Comparison of ENCODE assay signal across 21 cellular contexts in genomic region chr5:5290674-5291334, GRCh38.
"Had no signal": no experiment of that assay in that cellular context is flagged by ENCODE, and none has a peak within 500 bp of the region (broad histone marks: within the 10 kb centered on the region; RNA-seq: fewer than 3 reads in every experiment).

No MANE protein-coding gene starts in this region.

- H3K4me3 Mint-ChIP-seq: activated CD8-positive, alpha-beta T cell treated with anti-CD3 and anti-CD28 coated beads, Interleukin-2, amount 10 ng/mL, durations not matched to agents 7 days and 5 days; activated naive CD8-positive, alpha-beta T cell; mesothelial cell of epicardium; natural killer cell; stimulated activated naive B cell treated with anti-CD40 and anti-IgM and Interleukin-4, amounts not matched to agents 10 μg/mL and 1 μg/mL and 100 μg/mL, for 72 hours; type B pancreatic cell had no signal

- H3K36me3 Mint-ChIP-seq: activated naive CD8-positive, alpha-beta T cell; natural killer cell; stimulated activated naive B cell treated with anti-CD40 and anti-IgM and Interleukin-4, amounts not matched to agents 10 μg/mL and 1 μg/mL and 100 μg/mL, for 72 hours had no signal

- H3K4me3 ChIP-seq: adrenal gland, ascending aorta, lower lobe of right lung, ovary had no signal

- H3K27ac ChIP-seq: adrenal gland, ascending aorta, lower lobe of right lung, ovary had no signal

- H3K27me3 ChIP-seq: adrenal gland, ascending aorta, ovary had no signal

- FAIRE-seq: colon, small intestine, TTC549 had no signal

- DNase-seq: activated CD4-positive, alpha-beta T cell treated with anti-CD3 and anti-CD28 coated beads for 1 hour; activated CD4-positive, alpha-beta T cell treated with anti-CD3 and anti-CD28 coated beads, Interleukin-2, amount 50 U/mL, for 1 hour; activated CD8-positive, alpha-beta T cell treated with anti-CD3 and anti-CD28 coated beads, Interleukin-2, amount 10 ng/mL, durations not matched to agents 7 days and 5 days; activated naive CD4-positive, alpha-beta T cell; activated T-cell treated with anti-CD3 and anti-CD28 coated beads, Interleukin-2, amount 50 U/mL, for 1 hour; central memory CD4-positive, alpha-beta T cell; effector memory CD4-positive, alpha-beta T cell; lower lobe of right lung; natural killer cell; small intestine; stimulated activated CD8-positive, alpha-beta memory T cell treated with anti-CD3 and anti-CD28 coated beads, Interleukin-4, amount 100 ng/mL, for 48 hours; stimulated activated naive B cell treated with anti-CD40 and anti-IgM and Interleukin-4, amounts not matched to agents 10 μg/mL and 1 μg/mL and 100 μg/mL, for 72 hours; T-helper 1 cell had no signal

- ATAC-seq: activated CD8-positive, alpha-beta T cell treated with anti-CD3 and anti-CD28 coated beads, Interleukin-2, amount 10 ng/mL, durations not matched to agents 7 days and 5 days; lower lobe of right lung; natural killer cell; stimulated activated naive B cell treated with anti-CD40 and anti-IgM and Interleukin-4, amounts not matched to agents 10 μg/mL and 1 μg/mL and 100 μg/mL, for 72 hours had no signal

- H3K27ac Mint-ChIP-seq: activated CD8-positive, alpha-beta T cell treated with anti-CD3 and anti-CD28 coated beads, Interleukin-2, amount 10 ng/mL, durations not matched to agents 7 days and 5 days; activated naive CD8-positive, alpha-beta T cell; natural killer cell; stimulated activated naive B cell treated with anti-CD40 and anti-IgM and Interleukin-4, amounts not matched to agents 10 μg/mL and 1 μg/mL and 100 μg/mL, for 72 hours; type B pancreatic cell had no signal

- H3K27me3 Mint-ChIP-seq: stimulated activated naive B cell treated with anti-CD40 and anti-IgM and Interleukin-4, amounts not matched to agents 10 μg/mL and 1 μg/mL and 100 μg/mL, for 72 hours had no signal

- H3K36me3 ChIP-seq: adrenal gland, ascending aorta, lower lobe of right lung, ovary had no signal

- H3K4me1 Mint-ChIP-seq: natural killer cell; stimulated activated naive B cell treated with anti-CD40 and anti-IgM and Interleukin-4, amounts not matched to agents 10 μg/mL and 1 μg/mL and 100 μg/mL, for 72 hours had no signal

- H3K4me1 ChIP-seq: ascending aorta, lower lobe of right lung had no signal

- H3K9me3 ChIP-seq: adrenal gland, lower lobe of right lung, ovary had no signal
